ENCODE assay signal across 8 cellular contexts in genomic region chr14:54627325-54627717, GRCh38.
DNase-seq lines count a peak whose midpoint lies in the region; ATAC-seq and FAIRE-seq lines count a peak whose summit lies in the region.

No MANE protein-coding gene starts in this region.

- peak overlapping the region; percentile 90 for H3K9ac ChIP-seq in mesenchymal stem cell (ENCODE audit: low read length)

- H3K27ac Mint-ChIP-seq in activated naive CD8-positive, alpha-beta T cell treated with anti-CD3 and anti-CD28 coated beads for 36 hours: peak overlapping the region; percentile 98

- H3K9me3 Mint-ChIP-seq in activated naive CD8-positive, alpha-beta T cell treated with anti-CD3 and anti-CD28 coated beads for 36 hours: peaks cover 11% of the 10 kb centered on the region

- H3K36me3 ChIP-seq in mesenchymal stem cell (ENCODE audit: control insufficient read depth in 1 of 2, insufficient read depth in 2 of 2, low read depth in 1 of 2, low read length in 2 of 2) (peaks cover 0 to under 1% of the 10 kb centered on the region in 2 experiments), aorta (ENCODE audit: control insufficient read depth in 1 of 2, insufficient read depth in 2 of 2, low read length in 1 of 2) (no peaks in the 10 kb centered on the region)

- no peak overlapping the region for H2AFZ ChIP-seq in mesenchymal stem cell (ENCODE audit: low read depth, low read length)

- H3K4ac ChIP-seq in mesenchymal stem cell (ENCODE audit: low read depth in 1 of 2, low read length in 2 of 2): peak overlapping the region; percentile 32 to 49

- no peak overlapping the region for H3K14ac ChIP-seq in mesenchymal stem cell (ENCODE audit: low read length in 2 of 2)

- DNase-seq in GM19239 (ENCODE audit: insufficient read length, low spot score) (peak; percentile 32), mesenchymal stem cell (no peak), aorta (no peak), HuH-7 (ENCODE audit: low spot score) (no peak), foreskin melanocyte (no peak), NCI-H2029 treated with DMSO at 0.1 percent for 48 hours (lab: John Stamatoyannopoulos, UW) (no peak)
- peak; percentile 16 for DNase-seq in activated naive CD8-positive, alpha-beta T cell treated with anti-CD3 and anti-CD28 coated beads for 36 hours

- H3K27me3 Mint-ChIP-seq in activated naive CD8-positive, alpha-beta T cell treated with anti-CD3 and anti-CD28 coated beads for 36 hours: no peaks in the 10 kb centered on the region

- ATAC-seq in HG02938 (IDR thresholded peaks at IDR 0.05; ENCODE audit: unreplicated experiment) (peak; percentile 26), aorta (ENCODE audit: low FRiP score) (peak; percentile 56)

- H3K4me1 ChIP-seq in mesenchymal stem cell (ENCODE audit: control insufficient read depth, insufficient read depth, low read depth, low read length) (peaks cover 15% of the 10 kb centered on the region), aorta (ENCODE audit: control insufficient read depth in 1 of 2, insufficient read depth in 2 of 2, low read length in 2 of 2) (peaks cover 10 to 17% of the 10 kb centered on the region in 2 donors)

- H3K23ac ChIP-seq in mesenchymal stem cell (ENCODE audit: low read length in 2 of 2): no peak overlapping the region

- peaks cover 26% of the 10 kb centered on the region for H3K36me3 Mint-ChIP-seq in activated naive CD8-positive, alpha-beta T cell treated with anti-CD3 and anti-CD28 coated beads for 36 hours

- H3K4me3 Mint-ChIP-seq in activated naive CD8-positive, alpha-beta T cell treated with anti-CD3 and anti-CD28 coated beads for 36 hours: peak overlapping the region; percentile 71

- intact Hi-C loops in aorta (cut with DNase I): no loop called here

- no peak overlapping the region for H2AK5ac ChIP-seq in mesenchymal stem cell (ENCODE audit: low read length, severe bottlenecking)

- peak overlapping the region; percentile 88 for H4K8ac ChIP-seq in mesenchymal stem cell (ENCODE audit: low read length)

- 74% methylated on average over 4 of the region's 6 CpGs for WGBS in mesenchymal stem cell
- WGBS in aorta, 2 donors: 21 to 25% methylated on average over 6 of the region's 6 CpGs

- H3K4me3 ChIP-seq in mesenchymal stem cell (ENCODE audit: insufficient read depth in 1 of 2, low read depth in 1 of 2, low read length in 2 of 2): peak overlapping the region in 1 of 2 experiments; percentile 62
- H3K4me3 ChIP-seq in aorta (ENCODE audit: low read length in 2 of 2): no peak overlapping the region

- no peak overlapping the region for H3K4me2 ChIP-seq in mesenchymal stem cell (ENCODE audit: low read length, poor library complexity, severe bottlenecking)

- peak overlapping the region; percentile 45 for H2BK120ac ChIP-seq in mesenchymal stem cell (ENCODE audit: low read depth, low read length)

- H3K9me3 ChIP-seq in mesenchymal stem cell (ENCODE audit: control insufficient read depth, low read length): no peaks in the 10 kb centered on the region
- H3K9me3 ChIP-seq in aorta (ENCODE audit: control insufficient read depth, low read length): no peaks in the 10 kb centered on the region

- H2BK12ac ChIP-seq in mesenchymal stem cell (ENCODE audit: low read length in 2 of 2): peak overlapping the region; percentile 21 to 79

- peaks cover 59% of the 10 kb centered on the region for H3K4me1 Mint-ChIP-seq in activated naive CD8-positive, alpha-beta T cell treated with anti-CD3 and anti-CD28 coated beads for 36 hours

- H3K27ac ChIP-seq in mesenchymal stem cell (ENCODE audit: low read length, poor library complexity, severe bottlenecking) (peak overlapping the region; percentile 65), aorta (ENCODE audit: low read depth in 1 of 2, low read length in 2 of 2) (peak overlapping the region; percentile 68 to 96)

- H2BK5ac ChIP-seq in mesenchymal stem cell (ENCODE audit: low read depth, low read length, poor library complexity, severe bottlenecking): no peak overlapping the region

- FAIRE-seq in GM19239 (lab: Jason Lieb, UNC): no peak

- H3K79me1 ChIP-seq in mesenchymal stem cell (replicated peaks; ENCODE audit: low read length, poor library complexity, severe bottlenecking): peaks cover 23% of the 10 kb centered on the region

- H2BK15ac ChIP-seq in mesenchymal stem cell (ENCODE audit: low read depth, poor library complexity, severe bottlenecking): peak overlapping the region; percentile 36

- peak overlapping the region; percentile 44 to 87 for H3K18ac ChIP-seq in mesenchymal stem cell (ENCODE audit: low read depth in 1 of 2, low read length in 2 of 2)

- H3K27me3 ChIP-seq in mesenchymal stem cell (ENCODE audit: control insufficient read depth in 1 of 2, insufficient read depth in 1 of 2, low read length in 2 of 2): no peaks in the 10 kb centered on the region
- no peaks in the 10 kb centered on the region for H3K27me3 ChIP-seq in aorta (ENCODE audit: control insufficient read depth in 1 of 2, insufficient read depth in 2 of 2, low read length in 1 of 2)

- H4K91ac ChIP-seq in mesenchymal stem cell (ENCODE audit: low read length): peak overlapping the region; percentile 53

Comparison
In these comparisons a context has a peak if more than half of its experiments do, and no peak if none do; other contexts are left out.
1. DNase-seq: peak in GM19239 (single experiment) and activated naive CD8-positive, alpha-beta T cell treated with anti-CD3 and anti-CD28 coated beads for 36 hours (single experiment); none in mesenchymal stem cell (single experiment), aorta (0 of 2), HuH-7 (single experiment), foreskin melanocyte (single experiment) and NCI-H2029 treated with DMSO at 0.1 percent for 48 hours (single experiment).